ENCODE assay signal across 8 cellular contexts in genomic region chr1:31984419-31985347, GRCh38.
DNase-seq lines count a peak whose midpoint lies in the region; ATAC-seq and TF ChIP-seq lines count a peak whose summit lies in the region.

No MANE protein-coding gene starts in this region.

- no peaks in the 10 kb centered on the region for H4K20me1 ChIP-seq in OCI-LY1 (ENCODE audit: insufficient read depth, low read length)

- peak overlapping the region; percentile 58 for H3K27ac ChIP-seq in OCI-LY1 (ENCODE audit: low read depth, low read length, poor library complexity, severe bottlenecking)
- peak overlapping the region; percentile 30 for H3K27ac ChIP-seq in muscle layer of duodenum (ENCODE audit: low read length)

- H3K79me2 ChIP-seq in OCI-LY1 (ENCODE audit: insufficient read depth, low read length): no peaks in the 10 kb centered on the region

- H3K9me2 ChIP-seq in OCI-LY1 (ENCODE audit: low read depth, low read length): no peaks in the 10 kb centered on the region

- H3K36me3 ChIP-seq in OCI-LY1 (ENCODE audit: insufficient read depth, low read length) (no peaks in the 10 kb centered on the region), adipocyte (ENCODE audit: control insufficient read depth, insufficient read depth, low read length, severe bottlenecking) (no peaks in the 10 kb centered on the region), muscle layer of duodenum (ENCODE audit: control insufficient read depth in 1 of 2, insufficient read depth in 2 of 2, low read length in 2 of 2) (no peaks in the 10 kb centered on the region)

- TF ChIP-seq CTCF in OCI-LY1 (IDR thresholded peaks at IDR 0.05; ENCODE audit: low read length): no peak

- H3F3A ChIP-seq in OCI-LY1 (ENCODE audit: insufficient read depth, low read length): no peaks in the 10 kb centered on the region

- H3K4me3 ChIP-seq in OCI-LY1 (ENCODE audit: low read depth, low read length, poor library complexity, severe bottlenecking): no peak overlapping the region
- no peak overlapping the region for H3K4me3 ChIP-seq in adipocyte (ENCODE audit: low read length)
- H3K4me3 ChIP-seq in muscle layer of duodenum (ENCODE audit: low read depth in 1 of 2, low read length in 2 of 2): no peak overlapping the region

- DNase-seq in AG08395 (ENCODE audit: low spot score) (peak; percentile 39), adipocyte (ENCODE audit: low read depth) (peak; percentile 38), glomerular visceral epithelial cell (ENCODE audit: extremely low spot score) (no peak), anterior cingulate cortex (lab: John Stamatoyannopoulos, UW) (no peak)

- H3K27me3 ChIP-seq in OCI-LY1 (ENCODE audit: insufficient read depth, low read length) (no peaks in the 10 kb centered on the region), adipocyte (replicated peaks; ENCODE audit: control insufficient read depth, insufficient read depth, low read length) (no peaks in the 10 kb centered on the region), muscle layer of duodenum (ENCODE audit: low read depth, low read length) (no peaks in the 10 kb centered on the region)

- H3K9me3 ChIP-seq in OCI-LY1 (ENCODE audit: low read length): no peaks in the 10 kb centered on the region
- H3K9me3 ChIP-seq in adipocyte (ENCODE audit: control insufficient read depth, low read length): no peaks in the 10 kb centered on the region
- no peaks in the 10 kb centered on the region for H3K9me3 ChIP-seq in muscle layer of duodenum (ENCODE audit: control insufficient read depth in 1 of 2, low read length in 2 of 2)

- ATAC-seq in GM21381 (IDR thresholded peaks at IDR 0.05; ENCODE audit: unreplicated experiment) (no peak), GM18870 (IDR thresholded peaks at IDR 0.05; ENCODE audit: unreplicated experiment) (no peak)

- H3K4me2 ChIP-seq in OCI-LY1 (ENCODE audit: low read length): peak overlapping the region; percentile 17; the same call in 1 of the 2 replicates

- peaks cover 30% of the 10 kb centered on the region for H3K4me1 ChIP-seq in OCI-LY1 (ENCODE audit: insufficient read depth, low read length, severe bottlenecking)
- peaks cover 17% of the 10 kb centered on the region for H3K4me1 ChIP-seq in adipocyte (ENCODE audit: control insufficient read depth, insufficient read depth, low read length)
- H3K4me1 ChIP-seq in muscle layer of duodenum (ENCODE audit: control insufficient read depth in 1 of 2, insufficient read depth in 2 of 2, low read length in 2 of 2): peaks cover 6 to 10% of the 10 kb centered on the region in 2 donors

- H2AFZ ChIP-seq in OCI-LY1 (ENCODE audit: low read length): no peak overlapping the region; the same call in 1 of the 2 replicates

- H3K9ac ChIP-seq in OCI-LY1 (ENCODE audit: low read length): peak overlapping the region; percentile 8; the same call in 1 of the 2 replicates
- peak overlapping the region; percentile 49 for H3K9ac ChIP-seq in adipocyte (ENCODE audit: low read length)

Comparison
In these comparisons a context has a peak if more than half of its experiments do, and no peak if none do; other contexts are left out.
1. DNase-seq: peak in AG08395 (single experiment) and adipocyte (single experiment); none in glomerular visceral epithelial cell (single experiment) and anterior cingulate cortex (0 of 58).